ENCODE assay signal across 15 cellular contexts in genomic region chr14:75864352-75864751, GRCh38.
A peak's percentile ranks its signal among the peaks of the same experiment; 100 is the strongest.
DNase-seq lines count a peak whose midpoint lies in the region; ATAC-seq and TF ChIP-seq lines count a peak whose summit lies in the region.
"Had no signal": no experiment of that assay in that cellular context is flagged by ENCODE, and none has a peak within 500 bp of the region (broad histone marks: within the 10 kb centered on the region; RNA-seq: fewer than 3 reads in every experiment).

No MANE protein-coding gene starts in this region.

- H3K4me2 ChIP-seq in GM23248 (ENCODE audit: unreplicated experiment) = peak overlapping the region; percentile 60
- H3K4me2 ChIP-seq in fibroblast of lung (ENCODE audit: extremely low read depth, insufficient read depth, low read length) = no peak overlapping the region
- H3K4me2 ChIP-seq in osteoblast (ENCODE audit: insufficient read depth, low read length) = peak overlapping the region; percentile 25
- H3K4me2 ChIP-seq: BLaER1 had no signal

- H3K9me2 ChIP-seq in GM23248 (ENCODE audit: insufficient read depth) = no peaks in the 10 kb centered on the region

- ATAC-seq in GM21447 (IDR thresholded peaks at IDR 0.05; ENCODE audit: unreplicated experiment) = no peak
- ATAC-seq: activated naive CD8-positive, alpha-beta T cell treated with anti-CD3 and anti-CD28 coated beads, Interleukin-2, amount 50 U/mL, for 24 hours; HCT116; pancreas had no signal

- H3K36me3 ChIP-seq in GM23248 (ENCODE audit: low read depth) = no peaks in the 10 kb centered on the region
- H3K36me3 ChIP-seq in fibroblast of lung (ENCODE audit: control insufficient read depth, insufficient read depth, low read length) = no peaks in the 10 kb centered on the region
- H3K36me3 ChIP-seq in osteoblast (ENCODE audit: insufficient read depth, low read length) = no peaks in the 10 kb centered on the region
- H3K36me3 ChIP-seq: pancreas, tibial artery had no signal

- H2AFZ ChIP-seq in GM23248 (no peak overlapping the region), fibroblast of lung (ENCODE audit: low read length) (no peak overlapping the region), osteoblast (ENCODE audit: low read length) (no peak overlapping the region)

- H3F3A ChIP-seq in GM23248 (ENCODE audit: insufficient read depth) = peaks cover 62% of the 10 kb centered on the region

- H3K27me3 ChIP-seq in GM23248 (replicated peaks; ENCODE audit: insufficient read depth) (no peaks in the 10 kb centered on the region), fibroblast of lung (ENCODE audit: control insufficient read depth, insufficient read depth, low read length) (no peaks in the 10 kb centered on the region), osteoblast (ENCODE audit: insufficient read depth, low read length) (no peaks in the 10 kb centered on the region)
- H3K27me3 ChIP-seq: BLaER1, pancreas, tibial artery had no signal

- TF ChIP-seq CTCF in fibroblast of lung (conservative IDR thresholded peaks at IDR 0.05 in 1 of 2, IDR thresholded peaks at IDR 0.05 in 1 of 2; ENCODE audit: low read depth in 1 of 2, low read length in 2 of 2) (no peak), osteoblast (IDR thresholded peaks at IDR 0.05; ENCODE audit: extremely low read depth, low read depth, low read length) (no peak)

- peak overlapping the region; percentile 48 for H3K27ac ChIP-seq in GM23248
- H3K27ac ChIP-seq in fibroblast of lung (ENCODE audit: insufficient read depth, low read length) = no peak overlapping the region
- H3K27ac ChIP-seq in osteoblast (ENCODE audit: low read depth, low read length) = peak overlapping the region; percentile 66
- H3K27ac ChIP-seq: BLaER1, pancreas, tibial artery had no signal

- H3K79me2 ChIP-seq in GM23248 (ENCODE audit: insufficient read depth) (no peaks in the 10 kb centered on the region), fibroblast of lung (ENCODE audit: control insufficient read depth, insufficient read depth, low read length) (no peaks in the 10 kb centered on the region), osteoblast (ENCODE audit: insufficient read depth, low read length) (no peaks in the 10 kb centered on the region)

- H3K4me3 ChIP-seq in GM23248 (no peak overlapping the region), fibroblast of lung (replicated peaks in 1 of 4; ENCODE audit: control extremely low read depth in 1 of 4, insufficient read depth in 1 of 4, low read depth in 3 of 4, low read length in 4 of 4) (no peak overlapping the region), osteoblast (ENCODE audit: insufficient read depth, low read length) (no peak overlapping the region)
- H3K4me3 ChIP-seq: BLaER1, pancreas, tibial artery had no signal

- in situ Hi-C loops in GM23248 (cut with MboI) = no loop called here

- H3K9ac ChIP-seq in GM23248 (peak overlapping the region; percentile 27), fibroblast of lung (ENCODE audit: insufficient read depth, low read length) (no peak overlapping the region)
- H3K9ac ChIP-seq: BLaER1 had no signal

- H4K20me1 ChIP-seq in GM23248 (ENCODE audit: insufficient read depth) (no peaks in the 10 kb centered on the region), fibroblast of lung (ENCODE audit: control insufficient read depth, extremely low read depth, insufficient read depth, low read length) (no peaks in the 10 kb centered on the region), osteoblast (ENCODE audit: insufficient read depth, low read length) (no peaks in the 10 kb centered on the region)
- H4K20me1 ChIP-seq: BLaER1 had no signal

- peak; percentile 81 for DNase-seq in GM23248
- peak; percentile 51 for DNase-seq in RKO (ENCODE audit: low spot score)
- DNase-seq in fibroblast of lung (ENCODE audit: low read depth in 2 of 2) = peak; percentile 69 to 81
- no peak for DNase-seq in osteoblast (ENCODE audit: insufficient read length, low spot score, missing footprints)
- DNase-seq in midbrain (lab: John Stamatoyannopoulos, UW) = no peak
- DNase-seq in pons (ENCODE audit: low spot score) = no peak
- DNase-seq in activated CD8-positive, alpha-beta memory T cell treated with anti-CD3 and anti-CD28 coated beads, Interleukin-2, amount 50 U/mL, for 4 hours = no peak
- DNase-seq: activated naive CD8-positive, alpha-beta T cell treated with anti-CD3 and anti-CD28 coated beads, Interleukin-2, amount 50 U/mL, for 24 hours; DMS 273 treated with DMSO at 0.1 percent for 48 hours; NCI-H2107; pancreas; tibial artery had no signal

- WGBS in GM23248 (ENCODE audit: low coverage in 1 of 2, low lambda C conversion rate in 2 of 2, missing lambda C conversion rate in 2 of 2), 2 experiments = 2 to 4% methylated on average over 2 of the region's 2 CpGs

- no peaks in the 10 kb centered on the region for H3K9me3 ChIP-seq in GM23248 (ENCODE audit: low read depth)
- no peaks in the 10 kb centered on the region for H3K9me3 ChIP-seq in fibroblast of lung (ENCODE audit: control insufficient read depth, insufficient read depth, low read depth, low read length)
- H3K9me3 ChIP-seq in osteoblast (ENCODE audit: low read depth, low read length) = no peaks in the 10 kb centered on the region
- H3K9me3 ChIP-seq: BLaER1, pancreas, tibial artery had no signal

- H3K4me1 ChIP-seq in GM23248 (ENCODE audit: insufficient read depth) = peaks cover 81% of the 10 kb centered on the region
- peaks cover 24% of the 10 kb centered on the region for H3K4me1 ChIP-seq in fibroblast of lung (ENCODE audit: control insufficient read depth, extremely low read depth, insufficient read depth, low read length)
- H3K4me1 ChIP-seq in osteoblast (ENCODE audit: insufficient read depth, low read length) = peaks cover 73% of the 10 kb centered on the region
- H3K4me1 ChIP-seq: BLaER1 had no signal

Comparison
In these comparisons a context has a peak if more than half of its experiments do, and no peak if none do; other contexts are left out.
1. DNase-seq: peak in GM23248 (single experiment), RKO (single experiment) and fibroblast of lung (2 of 2); none in osteoblast (single experiment), midbrain (single experiment), pons (single experiment) and activated CD8-positive, alpha-beta memory T cell treated with anti-CD3 and anti-CD28 coated beads, Interleukin-2, amount 50 U/mL, for 4 hours (single experiment).